24 cellular contexts compared by ENCODE assay signal in genomic region chr1:71956613-71957012, GRCh38.
"Had no signal": no experiment of that assay in that cellular context is flagged by ENCODE, and none has a peak within 500 bp of the region (broad histone marks: within the 10 kb centered on the region; RNA-seq: fewer than 3 reads in every experiment).

No MANE protein-coding gene starts in this region.

- DNase-seq: activated CD4-positive, alpha-beta T cell treated with anti-CD3 and anti-CD28 coated beads for 48 hours; activated CD4-positive, alpha-beta T cell treated with anti-CD3 and anti-CD28 coated beads, Interleukin-2, amount 50 U/mL, for 48 hours; activated CD4-positive, CD25-positive, alpha-beta regulatory T cell treated with anti-CD3 and anti-CD28 coated beads, Interleukin-2, amount 50 U/mL, for 72 hours; activated CD8-positive, alpha-beta memory T cell treated with anti-CD3 and anti-CD28 coated beads, Interleukin-2, amount 10 ng/mL, durations not matched to agents 7 days and 5 days; activated effector memory CD4-positive, alpha-beta T cell treated with Interleukin-2 at 50 U/mL for 16 hours; activated naive CD4-positive, alpha-beta T cell; activated T-cell treated with anti-CD3 and anti-CD28 coated beads, Interleukin-2, amount 50 U/mL, for 24 hours; amniotic stem cell; body of pancreas; Karpas-422; NCI-H1105 treated with DMSO at 0.1 percent for 48 hours; NCI-H1436 treated with DMSO at 0.1 percent for 48 hours; NCI-H187; NCI-H2081; NCI-H2171; NCI-H226; NCI-H526; NCI-H774; Right ventricle myocardium superior; RPMI8226 had no signal

- H3K4me1 ChIP-seq: ascending aorta, body of pancreas, SJSA1 had no signal

- FAIRE-seq: bronchial epithelial cell, K562 had no signal

- H3K36me3 ChIP-seq: ascending aorta, SJSA1 had no signal

- ATAC-seq: activated CD8-positive, alpha-beta memory T cell treated with anti-CD3 and anti-CD28 coated beads, Interleukin-2, amount 10 ng/mL, durations not matched to agents 7 days and 5 days; body of pancreas; K562 had no signal

- H3K27me3 ChIP-seq: ascending aorta, body of pancreas, SJSA1 had no signal

- H3K9me3 ChIP-seq: ascending aorta, body of pancreas, SJSA1 had no signal

- H3K27ac ChIP-seq: ascending aorta, body of pancreas, SJSA1 had no signal

- H3K4me3 ChIP-seq: ascending aorta, body of pancreas, K562, SJSA1 had no signal
